In genomic region chr1:31593770-31594632, GRCh38 we compare ENCODE assay signal across 9 cellular contexts. TPM values are rescaled to one million over a fixed set of nuclear protein-coding genes. Genes with fewer than 3 reads are reported as not detected.
DNase-seq lines count a peak whose midpoint lies in the region; ATAC-seq and TF ChIP-seq lines count a peak whose summit lies in the region.
"Had no signal": no experiment of that assay in that cellular context is flagged by ENCODE, and none has a peak within 500 bp of the region (broad histone marks: within the 10 kb centered on the region; RNA-seq: fewer than 3 reads in every experiment).

No MANE protein-coding gene starts in this region.

- DNase-seq in D341Med (ENCODE audit: low spot score) (peak; percentile 83), HFF-Myc (ENCODE audit: extremely low read depth, low read depth) (no peak), NCI-H748 (lab: John Stamatoyannopoulos, UW; ENCODE audit: unreplicated experiment) (peak; percentile 65), epithelial cell of esophagus (ENCODE audit: low read depth) (peak; percentile 85), thoracic aorta (ENCODE audit: low spot score) (no peak)
- DNase-seq in activated CD4-positive, alpha-beta T cell treated with anti-CD3 and anti-CD28 coated beads, Interleukin-2, amount 50 U/mL, for 48 hours = peak; percentile 61 to 66
- peak; percentile 73 for DNase-seq in natural killer cell treated with Interleukin-12 subunit alpha and Interleukin-12 subunit beta and Interleukin-15 and Interleukin-18, amount 100 ng/mL, for 72 hours (ENCODE audit: low spot score)

- no peak overlapping the region for H3K4me3 Mint-ChIP-seq in natural killer cell treated with Interleukin-12 subunit alpha and Interleukin-12 subunit beta and Interleukin-15 and Interleukin-18, amount 100 ng/mL, for 72 hours

- H3K4me3 ChIP-seq in HFF-Myc (replicated peaks; ENCODE audit: low read depth, low read length) (no peak overlapping the region), epithelial cell of esophagus (ENCODE audit: low read length) (no peak overlapping the region), thoracic aorta (no peak overlapping the region)

- H3K4me1 Mint-ChIP-seq in natural killer cell treated with Interleukin-12 subunit alpha and Interleukin-12 subunit beta and Interleukin-15 and Interleukin-18, amount 100 ng/mL, for 72 hours (ENCODE audit: low read depth in 2 of 2) = peaks cover 0 to 5% of the 10 kb centered on the region in 2 donors

- ATAC-seq in natural killer cell treated with Interleukin-12 subunit alpha and Interleukin-12 subunit beta and Interleukin-15 and Interleukin-18, amount 100 ng/mL, for 72 hours = peak; percentile 70 to 83
- ATAC-seq in thoracic aorta (ENCODE audit: insufficient number of reproducible peaks, low FRiP score, low read depth) (no peak), GM21528 (IDR thresholded peaks at IDR 0.05; ENCODE audit: low FRiP score, unreplicated experiment) (no peak)

- H3K4me1 ChIP-seq in thoracic aorta (ENCODE audit: control insufficient read depth in 1 of 2, low read depth in 2 of 2) = peaks cover 8 to 21% of the 10 kb centered on the region in 2 donors

- H3K36me3 Mint-ChIP-seq in natural killer cell treated with Interleukin-12 subunit alpha and Interleukin-12 subunit beta and Interleukin-15 and Interleukin-18, amount 100 ng/mL, for 72 hours = no peaks in the 10 kb centered on the region

- no peaks in the 10 kb centered on the region for H3K9me3 ChIP-seq in thoracic aorta

- H3K27ac ChIP-seq in thoracic aorta = no peak overlapping the region

- no peak overlapping the region for H3K27ac Mint-ChIP-seq in natural killer cell treated with Interleukin-12 subunit alpha and Interleukin-12 subunit beta and Interleukin-15 and Interleukin-18, amount 100 ng/mL, for 72 hours

- peak; percentile 96 for TF ChIP-seq CTCF in HFF-Myc (IDR thresholded peaks at IDR 0.05; ENCODE audit: low read depth, low read length, missing control alignments)
- peak; percentile 98 for TF ChIP-seq CTCF in epithelial cell of esophagus (IDR thresholded peaks at IDR 0.05; ENCODE audit: insufficient read depth, low read depth, low read length, missing control alignments)
- peak; percentile 84 for TF ChIP-seq CTCF in thoracic aorta (IDR thresholded peaks at IDR 0.05)

- H3K27me3 ChIP-seq in thoracic aorta (replicated peaks; ENCODE audit: insufficient read depth) = no peaks in the 10 kb centered on the region

- no peaks in the 10 kb centered on the region for H3K9me3 Mint-ChIP-seq in natural killer cell treated with Interleukin-12 subunit alpha and Interleukin-12 subunit beta and Interleukin-15 and Interleukin-18, amount 100 ng/mL, for 72 hours

- H3K36me3 ChIP-seq in thoracic aorta = no peaks in the 10 kb centered on the region

- H3K27me3 Mint-ChIP-seq in natural killer cell treated with Interleukin-12 subunit alpha and Interleukin-12 subunit beta and Interleukin-15 and Interleukin-18, amount 100 ng/mL, for 72 hours = peaks cover 26 to 31% of the 10 kb centered on the region in 2 donors

RNA-seq across cellular contexts. Expression of gene TINAGL1, which starts 17.7 kb away (rescaled TPM):
- not detected for total RNA-seq in natural killer cell treated with Interleukin-12 subunit alpha and Interleukin-12 subunit beta and Interleukin-15 and Interleukin-18, amount 100 ng/mL, for 72 hours
- 1,000 to 10,000 TPM in 1 of 2 donors, 100 to 1,000 TPM in 1; 581 to 1,250 TPM for total RNA-seq in thoracic aorta
- total RNA-seq: activated CD8-positive, alpha-beta memory T cell treated with anti-CD3 and anti-CD28 coated beads for 36 hours had no signal

RNA-seq across cellular contexts. Expression of gene HCRTR1, which starts 23.5 kb away (rescaled TPM):
- total RNA-seq in natural killer cell treated with Interleukin-12 subunit alpha and Interleukin-12 subunit beta and Interleukin-15 and Interleukin-18, amount 100 ng/mL, for 72 hours = not detected
- not detected for total RNA-seq in thoracic aorta
- total RNA-seq: activated CD8-positive, alpha-beta memory T cell treated with anti-CD3 and anti-CD28 coated beads for 36 hours had no signal

RNA-seq across cellular contexts. Expression of gene PEF1, which starts 50.7 kb away (rescaled TPM):
- 10 to 100 TPM; 45.5 to 55.9 TPM for total RNA-seq in natural killer cell treated with Interleukin-12 subunit alpha and Interleukin-12 subunit beta and Interleukin-15 and Interleukin-18, amount 100 ng/mL, for 72 hours
- 10 to 100 TPM; 69.2 to 99.5 TPM for total RNA-seq in thoracic aorta

Comparison
In these comparisons a context has a peak if more than half of its experiments do, and no peak if none do; other contexts are left out.
1. DNase-seq: peak in D341Med (single experiment), NCI-H748 (single experiment), activated CD4-positive, alpha-beta T cell treated with anti-CD3 and anti-CD28 coated beads, Interleukin-2, amount 50 U/mL, for 48 hours (2 of 2), epithelial cell of esophagus (single experiment) and natural killer cell treated with Interleukin-12 subunit alpha and Interleukin-12 subunit beta and Interleukin-15 and Interleukin-18, amount 100 ng/mL, for 72 hours (single experiment); none in HFF-Myc (single experiment) and thoracic aorta (single experiment).
2. ATAC-seq: peak in natural killer cell treated with Interleukin-12 subunit alpha and Interleukin-12 subunit beta and Interleukin-15 and Interleukin-18, amount 100 ng/mL, for 72 hours (2 of 2); none in thoracic aorta (single experiment) and GM21528 (single experiment).
3. RNA of gene TINAGL1, which starts 17.7 kb away (total RNA-seq): 581 to 1,250 TPM in thoracic aorta; not detected in natural killer cell treated with Interleukin-12 subunit alpha and Interleukin-12 subunit beta and Interleukin-15 and Interleukin-18, amount 100 ng/mL, for 72 hours; every median in the first group is over 100 times any median in the second.
4. Peak in every context shown above with its lines, with median percentiles within 50 percentile points of each other: CTCF ChIP-seq.